11 cellular contexts compared by ENCODE assay signal in genomic region chr4:180150818-180151217, GRCh38.
DNase-seq lines count a peak whose midpoint lies in the region; ATAC-seq, FAIRE-seq and TF ChIP-seq lines count a peak whose summit lies in the region.
"Had no signal": no experiment of that assay in that cellular context is flagged by ENCODE, and none has a peak within 500 bp of the region (broad histone marks: within the 10 kb centered on the region; RNA-seq: fewer than 3 reads in every experiment).

No MANE protein-coding gene starts in this region.

- H3K27me3 ChIP-seq in left ventricle myocardium inferior (ENCODE audit: low read depth): no peaks in the 10 kb centered on the region
- no peaks in the 10 kb centered on the region for H3K27me3 ChIP-seq in right atrium auricular region
- no peaks in the 10 kb centered on the region for H3K27me3 ChIP-seq in testis

- no peaks in the 10 kb centered on the region for H3K9me3 ChIP-seq in left ventricle myocardium inferior (replicated peaks)
- no peaks in the 10 kb centered on the region for H3K9me3 ChIP-seq in right atrium auricular region
- no peaks in the 10 kb centered on the region for H3K9me3 ChIP-seq in testis

- TF ChIP-seq POLR2A in testis (IDR thresholded peaks at IDR 0.05): no peak

- peak; percentile 21 for TF ChIP-seq CTCF in left ventricle myocardium inferior (IDR thresholded peaks at IDR 0.05; ENCODE audit: borderline replicate concordance)
- peak in 1 of 2 donors; percentile 21 for TF ChIP-seq CTCF in right atrium auricular region (IDR thresholded peaks at IDR 0.05)
- TF ChIP-seq CTCF in testis (IDR thresholded peaks at IDR 0.05): peak in 1 of 3 experiments; percentile 36

- no peaks in the 10 kb centered on the region for H3K36me3 ChIP-seq in left ventricle myocardium inferior
- H3K36me3 ChIP-seq in right atrium auricular region: no peaks in the 10 kb centered on the region
- H3K36me3 ChIP-seq in testis (ENCODE audit: low read depth, missing control alignments): no peaks in the 10 kb centered on the region

- FAIRE-seq in urothelium cell line (lab: Jason Lieb, UNC): no peak

- H3K4me1 ChIP-seq in left ventricle myocardium inferior (no peaks in the 10 kb centered on the region), right atrium auricular region (no peaks in the 10 kb centered on the region), testis (no peaks in the 10 kb centered on the region)

- DNase-seq in left ventricle myocardium inferior (no peak), right atrium auricular region (ENCODE audit: low spot score) (no peak), NCI-H748 treated with DMSO at 0.1 percent for 48 hours (lab: John Stamatoyannopoulos, UW) (peak; percentile 18), dedifferentiated amniotic fluid mesenchymal stem cell (ENCODE audit: extremely low spot score) (peak; percentile 32), urothelium cell line (ENCODE audit: low spot score) (peak; percentile 4), testis (no peak), CD1c-positive myeloid dendritic cell (ENCODE audit: extremely low spot score) (no peak)
- DNase-seq: activated B cell treated with CpG ODN at 0.5 μM for 24 hours, NCI-H187 treated with DMSO at 0.1 percent for 48 hours, occipital lobe had no signal

- intact Hi-C loops in left ventricle myocardium inferior (cut with micrococcal nuclease) (no loop called here), testis (cut with DNase I; ENCODE audit: low total_unique reads) (no loop called here)

- WGBS in testis, 2 donors: 41 to 43% methylated on average over 3 of the region's 3 CpGs

- no peak for ATAC-seq in GM21528 (IDR thresholded peaks at IDR 0.05; ENCODE audit: low FRiP score, unreplicated experiment)

- H3K4me3 ChIP-seq in left ventricle myocardium inferior (no peak overlapping the region), right atrium auricular region (no peak overlapping the region), testis (no peak overlapping the region)

- no peak overlapping the region for H3K27ac ChIP-seq in left ventricle myocardium inferior (replicated peaks)
- no peak overlapping the region for H3K27ac ChIP-seq in right atrium auricular region
- H3K27ac ChIP-seq in testis: no peak overlapping the region

Comparison
In these comparisons a context has a peak if more than half of its experiments do, and no peak if none do; other contexts are left out.
1. DNase-seq: peak in NCI-H748 treated with DMSO at 0.1 percent for 48 hours (single experiment), dedifferentiated amniotic fluid mesenchymal stem cell (single experiment) and urothelium cell line (single experiment); none in left ventricle myocardium inferior (single experiment), right atrium auricular region (single experiment), testis (single experiment) and CD1c-positive myeloid dendritic cell (single experiment).